In the genomic region with DNA sequence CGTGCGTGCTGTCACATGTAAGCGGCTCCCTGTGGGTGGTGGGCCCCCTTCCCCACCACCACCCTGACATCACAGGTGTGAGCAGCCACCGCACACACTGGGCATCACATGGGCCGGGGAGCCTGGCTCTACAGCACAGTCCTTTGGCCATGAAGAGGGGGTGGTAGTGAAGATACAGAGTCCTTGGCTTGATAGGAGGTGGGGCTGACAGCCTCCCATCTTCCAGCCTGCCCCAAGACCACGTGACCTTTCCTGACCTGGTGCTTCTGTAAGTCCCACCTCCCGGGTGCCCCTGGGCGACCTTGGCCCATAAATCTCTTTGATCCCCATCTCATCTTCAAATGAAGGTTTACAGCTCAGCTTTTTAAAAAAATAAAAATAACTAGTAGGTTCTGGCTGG, we compare ENCODE assay signal across 27 cellular contexts. TPM values are rescaled to one million over a fixed set of nuclear protein-coding genes. Genes with fewer than 3 reads are reported as not detected.
"Had no signal": no experiment of that assay in that cellular context is flagged by ENCODE, and none has a peak within 500 bp of the region (broad histone marks: within the 10 kb centered on the region; RNA-seq: fewer than 3 reads in every experiment).

No MANE protein-coding gene starts in this region.

- H3K27ac ChIP-seq: esophagus muscularis mucosa, hepatocyte, lower lobe of right lung, stomach, vagina had no signal

- H3K27me3 ChIP-seq: hepatocyte, vagina had no signal

- FAIRE-seq: endothelial cell of umbilical vein, frontal cortex, small intestine had no signal

- H3K4me3 ChIP-seq: esophagus muscularis mucosa, hepatocyte, lower lobe of right lung, mucosa of descending colon, stomach, vagina had no signal

- DNase-seq: activated CD4-positive, alpha-beta memory T cell treated with anti-CD3 and anti-CD28 coated beads, Interleukin-2, amount 10 ng/mL, durations not matched to agents 7 days and 5 days; activated CD4-positive, alpha-beta T cell treated with anti-CD3 and anti-CD28 coated beads for 4 hours; activated CD4-positive, CD25-positive, alpha-beta regulatory T cell; activated effector memory CD4-positive, alpha-beta T cell treated with anti-CD3 and anti-CD28 coated beads, Interleukin-2, amount 50 U/mL, for 16 hours; activated naive CD4-positive, alpha-beta T cell treated with anti-CD3 and anti-CD28 coated beads, Interleukin-2, amount 50 U/mL, for 16 hours; activated naive CD8-positive, alpha-beta T cell treated with anti-CD3 and anti-CD28 coated beads, Interleukin-2, amount 50 U/mL, for 24 hours; activated T-cell treated with anti-CD3 and anti-CD28 coated beads, Interleukin-2, amount 50 U/mL, for 72 hours; central memory CD4-positive, alpha-beta T cell; dermis blood vessel endothelial cell; effector memory CD4-positive, alpha-beta T cell; glutamatergic neuron; left colon; lower lobe of right lung; mesendoderm; mucosa of descending colon; occipital lobe; posterior cingulate gyrus; small intestine; stimulated activated CD4-positive, alpha-beta T cell treated with anti-CD3 and anti-CD28 coated beads, Interleukin-2, amount 100 ng/mL, for 24 hours; stomach had no signal

- H3K9me3 ChIP-seq: esophagus muscularis mucosa, lower lobe of right lung, mucosa of descending colon, stomach, vagina had no signal

- ATAC-seq: activated naive CD8-positive, alpha-beta T cell treated with anti-CD3 and anti-CD28 coated beads, Interleukin-2, amount 50 U/mL, for 24 hours; activated T-cell treated with anti-CD3 and anti-CD28 coated beads, Interleukin-2, amount 50 U/mL, for 72 hours; left colon; lower lobe of right lung; mucosa of descending colon; sciatic nerve; stimulated activated memory B cell treated with anti-CD40 and anti-IgM and Interleukin-4, amounts not matched to agents 10 μg/mL and 1 μg/mL and 100 μg/mL, for 72 hours had no signal

RNA-seq across cellular contexts. Expression of gene MGAT3, which starts 21.2 kb away (rescaled TPM):
- total RNA-seq: endothelial cell of umbilical vein had no signal
- polyA plus RNA-seq: endothelial cell of umbilical vein had no signal
